Comparison of ENCODE assay signal across 10 cellular contexts in the genomic region with DNA sequence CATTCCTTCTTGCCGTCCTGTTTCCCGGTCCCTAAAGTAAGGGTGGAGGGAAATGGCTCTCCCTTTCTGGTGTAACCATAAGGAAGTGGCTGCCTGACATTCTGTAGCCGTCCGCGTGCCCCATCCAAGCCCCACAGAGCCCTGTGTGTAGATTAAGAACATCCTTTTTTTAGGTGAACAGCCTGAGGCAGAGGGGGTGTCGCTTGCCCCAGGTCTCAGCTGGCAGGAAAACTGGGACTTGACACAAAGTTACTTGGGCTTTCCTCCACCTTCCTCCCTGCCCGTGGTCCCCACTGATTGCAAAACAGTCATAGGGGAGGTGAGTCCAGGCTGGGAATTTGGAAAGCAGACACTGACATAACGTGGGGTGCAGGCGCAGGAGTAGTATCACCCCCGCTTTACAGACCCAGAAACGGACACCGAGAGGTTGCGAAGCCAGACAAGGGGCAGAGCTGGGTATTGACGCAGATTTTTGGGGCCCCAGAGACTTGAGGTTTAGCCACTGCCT. TPM values are rescaled to one million over a fixed set of nuclear protein-coding genes. Genes with fewer than 3 reads are reported as not detected.
DNase-seq lines count a peak whose midpoint lies in the region; ATAC-seq and TF ChIP-seq lines count a peak whose summit lies in the region.
"Had no signal": no experiment of that assay in that cellular context is flagged by ENCODE, and none has a peak within 500 bp of the region (broad histone marks: within the 10 kb centered on the region; RNA-seq: fewer than 3 reads in every experiment).

No MANE protein-coding gene starts in this region.

- H4K20me1 ChIP-seq in smooth muscle cell (ENCODE audit: low read depth): no peaks in the 10 kb centered on the region

- no peaks in the 10 kb centered on the region for H3K36me3 Mint-ChIP-seq in HFFc6 (ENCODE audit: low read depth)
- no peaks in the 10 kb centered on the region for H3K36me3 Mint-ChIP-seq in activated naive CD8-positive, alpha-beta T cell treated with anti-CD3 and anti-CD28 coated beads for 36 hours

- DNase-seq in HFFc6 (no peak), smooth muscle cell (lab: John Stamatoyannopoulos, UW; ENCODE audit: unreplicated experiment) (no peak), kidney tubule cell (ENCODE audit: low spot score) (no peak), hypothalamus (lab: John Stamatoyannopoulos, UW) (no peak)
- DNase-seq in activated naive CD8-positive, alpha-beta T cell treated with anti-CD3 and anti-CD28 coated beads for 36 hours: no peak
- DNase-seq: NCI-H1436 treated with DMSO at 0.1 percent for 48 hours had no signal

- no peak for TF ChIP-seq CTCF in HFFc6 (IDR thresholded peaks at IDR 0.05)
- no peak for TF ChIP-seq CTCF in smooth muscle cell (IDR thresholded peaks at IDR 0.05; ENCODE audit: borderline replicate concordance, insufficient read depth, poor library complexity, severe bottlenecking)

- H3K36me3 ChIP-seq in iPS-18a (ENCODE audit: control insufficient read depth, low read depth, low read length) (no peaks in the 10 kb centered on the region), smooth muscle cell (ENCODE audit: low read depth) (no peaks in the 10 kb centered on the region)

- H3K4me1 ChIP-seq in iPS-18a (ENCODE audit: control insufficient read depth, low read depth, low read length) (peaks cover 24% of the 10 kb centered on the region), smooth muscle cell (ENCODE audit: low read depth) (peaks cover 19% of the 10 kb centered on the region)

- H3K4me2 ChIP-seq in smooth muscle cell: peak overlapping the region; percentile 79

- 56% methylated on average over 14 of the region's 14 CpGs for WGBS in smooth muscle cell (ENCODE audit: low lambda C conversion rate)

- peak overlapping the region; percentile 72 for H3K27ac Mint-ChIP-seq in HFFc6
- H3K27ac Mint-ChIP-seq in activated naive CD8-positive, alpha-beta T cell treated with anti-CD3 and anti-CD28 coated beads for 36 hours: no peak overlapping the region

- H3K9me3 ChIP-seq in iPS-18a (ENCODE audit: control insufficient read depth, low read depth, low read length) (no peaks in the 10 kb centered on the region), smooth muscle cell (replicated peaks; ENCODE audit: low read depth) (no peaks in the 10 kb centered on the region)

- H3K4me3 ChIP-seq in iPS-18a (ENCODE audit: low read length): peak overlapping the region; percentile 53
- peak overlapping the region; percentile 45 for H3K4me3 ChIP-seq in smooth muscle cell

- no peak overlapping the region for H3K27ac ChIP-seq in iPS-18a (ENCODE audit: low read length)
- peak overlapping the region; percentile 56 for H3K27ac ChIP-seq in smooth muscle cell (ENCODE audit: low read depth)

- no peaks in the 10 kb centered on the region for H3K79me2 ChIP-seq in smooth muscle cell (ENCODE audit: low read depth)

- H3K27me3 ChIP-seq in iPS-18a (ENCODE audit: control insufficient read depth, insufficient read depth, low read length) (peaks cover 44% of the 10 kb centered on the region), smooth muscle cell (ENCODE audit: low read depth) (no peaks in the 10 kb centered on the region)

- H3K9me3 Mint-ChIP-seq in HFFc6: no peaks in the 10 kb centered on the region
- H3K9me3 Mint-ChIP-seq in activated naive CD8-positive, alpha-beta T cell treated with anti-CD3 and anti-CD28 coated beads for 36 hours: no peaks in the 10 kb centered on the region

- peak overlapping the region; percentile 49 for H3K4me3 Mint-ChIP-seq in HFFc6
- peak overlapping the region; percentile 8 for H3K4me3 Mint-ChIP-seq in activated naive CD8-positive, alpha-beta T cell treated with anti-CD3 and anti-CD28 coated beads for 36 hours

- H2AFZ ChIP-seq in smooth muscle cell (ENCODE audit: low read depth): peak overlapping the region; percentile 39

- peaks cover 2% of the 10 kb centered on the region; the same call in 1 of the 2 replicates for H3K27me3 Mint-ChIP-seq in HFFc6 (ENCODE audit: insufficient read depth)
- peaks cover 9% of the 10 kb centered on the region for H3K27me3 Mint-ChIP-seq in activated naive CD8-positive, alpha-beta T cell treated with anti-CD3 and anti-CD28 coated beads for 36 hours

- peaks cover 14% of the 10 kb centered on the region for H3F3A ChIP-seq in smooth muscle cell (ENCODE audit: low read depth)

- ATAC-seq in GM18870 (IDR thresholded peaks at IDR 0.05; ENCODE audit: unreplicated experiment) (no peak), HG02571 (IDR thresholded peaks at IDR 0.05; ENCODE audit: unreplicated experiment) (no peak)

- H3K4me1 Mint-ChIP-seq in HFFc6 (ENCODE audit: low read depth): peaks cover 31% of the 10 kb centered on the region
- H3K4me1 Mint-ChIP-seq in activated naive CD8-positive, alpha-beta T cell treated with anti-CD3 and anti-CD28 coated beads for 36 hours: peaks cover 23% of the 10 kb centered on the region

- H3K9ac ChIP-seq in iPS-18a (ENCODE audit: low read length): no peak overlapping the region
- H3K9ac ChIP-seq in smooth muscle cell (ENCODE audit: low read depth): peak overlapping the region; percentile 43

RNA-seq across cellular contexts. Expression of gene C9orf50, which starts 22.8 kb away (rescaled TPM):
- total RNA-seq in HFFc6 (2021; fragmentation: NEBNext Ultra II Directional; extraction: Animal tissue kit (Norgen Biotek cat#: 25700)): under 1 TPM in 2 of 6 experiments, not detected in 4; 0.14 to 0.20 TPM
- total RNA-seq in activated naive CD8-positive, alpha-beta T cell treated with anti-CD3 and anti-CD28 coated beads for 36 hours: not detected
- not detected in 2 replicates for total RNA-seq in smooth muscle cell
- 0.59 TPM in 1 of 2 replicates, not detected in the other for polyA plus RNA-seq in smooth muscle cell
- total RNA-seq: dermis blood vessel endothelial cell had no signal

RNA-seq across cellular contexts. Expression of gene NTMT1, which starts 27.8 kb away (rescaled TPM):
- 10 to 100 TPM; 81.6 to 90.0 (median 87.7) TPM for total RNA-seq in HFFc6 (2021; fragmentation: NEBNext Ultra II Directional; extraction: Animal tissue kit (Norgen Biotek cat#: 25700))
- 10 to 100 TPM; 78.8 to 79.4 TPM for total RNA-seq in activated naive CD8-positive, alpha-beta T cell treated with anti-CD3 and anti-CD28 coated beads for 36 hours
- total RNA-seq in smooth muscle cell: 24.7 and 42.9 TPM in 2 replicates
- polyA plus RNA-seq in smooth muscle cell: 118 and 129 TPM in 2 replicates

RNA-seq across cellular contexts. Expression of gene ASB6, which starts 43.8 kb away (rescaled TPM):
- total RNA-seq in HFFc6 (2021; fragmentation: NEBNext Ultra II Directional; extraction: Animal tissue kit (Norgen Biotek cat#: 25700)): 10 to 100 TPM; 28.9 to 33.1 (median 30.6) TPM
- 10 to 100 TPM; 24.9 to 25.1 TPM for total RNA-seq in activated naive CD8-positive, alpha-beta T cell treated with anti-CD3 and anti-CD28 coated beads for 36 hours
- total RNA-seq in smooth muscle cell: 10.9 and 13.8 TPM in 2 replicates
- 22.2 and 26.0 TPM in 2 replicates for polyA plus RNA-seq in smooth muscle cell
